Comparison of ENCODE assay signal across 18 cellular contexts in genomic region chr9:89468271-89468960, GRCh38. TPM values are rescaled to one million over a fixed set of nuclear protein-coding genes. Genes with fewer than 3 reads are reported as not detected.
A peak's percentile ranks its signal among the peaks of the same experiment; 100 is the strongest.
DNase-seq lines count a peak whose midpoint lies in the region; ATAC-seq, FAIRE-seq and TF ChIP-seq lines count a peak whose summit lies in the region.
"Had no signal": no experiment of that assay in that cellular context is flagged by ENCODE, and none has a peak within 500 bp of the region (broad histone marks: within the 10 kb centered on the region; RNA-seq: fewer than 3 reads in every experiment).

No MANE protein-coding gene starts in this region.

- no peak overlapping the region for H3K9ac ChIP-seq in H1 (replicated peaks in 1 of 4; ENCODE audit: extremely low read depth in 1 of 4, low read depth in 3 of 4, low read length in 3 of 4)

- 0 out of 8 replicates have a peak, but pooled peaks cover 0 to 3% (median 0%) of the 10 kb centered on the region in 4 experiments for H3K36me3 ChIP-seq in H1 (ENCODE audit: control insufficient read depth in 2 of 4, insufficient read depth in 4 of 4, low read length in 3 of 4)
- H3K36me3 ChIP-seq: left lung, suprapubic skin had no signal

- H3K79me1 ChIP-seq in H1 (ENCODE audit: low read depth, low read length), result peaks cover 32% of the 10 kb centered on the region

- peaks cover 83% of the 10 kb centered on the region for H3K4me1 Mint-ChIP-seq in activated B cell treated with CpG ODN at 0.5 μM for 24 hours
- H3K4me1 Mint-ChIP-seq in stimulated activated memory B cell treated with anti-CD40 and anti-IgM and Interleukin-4, amounts not matched to agents 10 μg/mL and 1 μg/mL and 100 μg/mL, for 72 hours, result peaks cover 93% of the 10 kb centered on the region

- no peak overlapping the region for H2AFZ ChIP-seq in H1 (ENCODE audit: low read length)

- H2BK20ac ChIP-seq in H1 (ENCODE audit: low read length), result no peak overlapping the region

- peak; percentile 14 for DNase-seq in activated CD4-positive, CD25-positive, alpha-beta regulatory T cell treated with anti-CD3 and anti-CD28 coated beads, Interleukin-2, amount 50 U/mL, for 72 hours
- DNase-seq in activated B cell treated with CpG ODN at 0.5 μM for 24 hours (no peak), H1 (ENCODE audit: low read depth in 1 of 2, low spot score in 2 of 2) (no peak), NCI-H524 (lab: John Stamatoyannopoulos, UW) (no peak), iPS-NIHi11 (ENCODE audit: low spot score) (no peak)
- DNase-seq: Calu3; heart left ventricle; Karpas-422; left lung; NCI-H2029 treated with DMSO at 0.1 percent for 48 hours; NK-92 treated with Interleukin-12 subunit alpha and Interleukin-12 subunit beta, amount 100 ng/mL, for 24 hours; SIG-M5 had no signal

- no peak overlapping the region for H3K23ac ChIP-seq in H1 (ENCODE audit: insufficient read length)

- H3K14ac ChIP-seq in H1 (ENCODE audit: insufficient read length), result no peak overlapping the region

- no peak overlapping the region for H3K4ac ChIP-seq in H1 (replicated peaks; ENCODE audit: insufficient read length, low read depth, low read length)

- H3K27me3 ChIP-seq in H1 (replicated peaks in 1 of 4; ENCODE audit: control insufficient read depth in 3 of 4, extremely low read depth in 1 of 4, insufficient read depth in 3 of 4, low read length in 3 of 4), result no peaks in the 10 kb centered on the region
- H3K27me3 ChIP-seq: heart left ventricle, left lung, suprapubic skin had no signal

- no peak overlapping the region for H4K91ac ChIP-seq in H1 (replicated peaks; ENCODE audit: insufficient read length, low read length)

- no peak overlapping the region for H2AK5ac ChIP-seq in H1 (ENCODE audit: low read depth, low read length)

- POLR2A ChIA-PET in activated B cell treated with CpG ODN at 0.5 μM for 24 hours (lab: Charles Lee) (no interaction called here), H1 (lab: Charles Lee; ENCODE audit: partially characterized antibody) (interaction anchor here (0.6 to 0.9 kb wide), 2 partner anchors 11 to 19 kb away, joined by 3 read pairs; no protein-coding TSS in a partner anchor)

- no peak overlapping the region for H3K4me3 ChIP-seq in H1 (ENCODE audit: extremely low read depth in 1 of 4, insufficient read depth in 2 of 4, low read depth in 3 of 4, low read length in 4 of 4)
- H3K4me3 ChIP-seq: heart left ventricle, left lung, suprapubic skin had no signal

- H4K5ac ChIP-seq in H1 (ENCODE audit: insufficient read length, low read depth, low read length), result no peak overlapping the region

- H2BK15ac ChIP-seq in H1 (ENCODE audit: low read length), result no peak overlapping the region

- no peak for FAIRE-seq in H1 (lab: Jason Lieb, UNC)
- FAIRE-seq: A204.1 had no signal

- TF ChIP-seq CTCF in activated B cell treated with CpG ODN at 0.5 μM for 24 hours (IDR thresholded peaks at IDR 0.05) (no peak), H1 (IDR thresholded peaks at IDR 0.05; ENCODE audit: control extremely low read depth in 1 of 3, insufficient read depth in 1 of 3, low read depth in 1 of 3, low read length in 3 of 3) (no peak)

- ATAC-seq in activated CD4-positive, CD25-positive, alpha-beta regulatory T cell treated with anti-CD3 and anti-CD28 coated beads, Interleukin-2, amount 50 U/mL, for 24 hours, result no peak
- ATAC-seq in activated B cell treated with CpG ODN at 0.5 μM for 24 hours (ENCODE audit: low read depth) (no peak), HG02885 (IDR thresholded peaks at IDR 0.05; ENCODE audit: poor library complexity, unreplicated experiment) (no peak)
- ATAC-seq in stimulated activated memory B cell treated with anti-CD40 and anti-IgM and Interleukin-4, amounts not matched to agents 10 μg/mL and 1 μg/mL and 100 μg/mL, for 72 hours, result no peak
- ATAC-seq: heart left ventricle, left lung had no signal

- H2BK120ac ChIP-seq in H1 (replicated peaks; ENCODE audit: low read depth, low read length), result no peak overlapping the region

- H3K36me3 Mint-ChIP-seq in activated B cell treated with CpG ODN at 0.5 μM for 24 hours (ENCODE audit: low read depth), result peaks cover 15% of the 10 kb centered on the region
- peaks cover 31% of the 10 kb centered on the region for H3K36me3 Mint-ChIP-seq in stimulated activated memory B cell treated with anti-CD40 and anti-IgM and Interleukin-4, amounts not matched to agents 10 μg/mL and 1 μg/mL and 100 μg/mL, for 72 hours

- no peak overlapping the region for H4K8ac ChIP-seq in H1 (ENCODE audit: extremely low read depth, insufficient read depth, low read length)

- intact Hi-C loops in activated B cell treated with CpG ODN at 0.5 μM for 24 hours (cut with micrococcal nuclease), result no loop called here

- H3K4me3 Mint-ChIP-seq in activated B cell treated with CpG ODN at 0.5 μM for 24 hours, result no peak overlapping the region
- no peak overlapping the region for H3K4me3 Mint-ChIP-seq in stimulated activated memory B cell treated with anti-CD40 and anti-IgM and Interleukin-4, amounts not matched to agents 10 μg/mL and 1 μg/mL and 100 μg/mL, for 72 hours

- H4K20me1 ChIP-seq in H1 (replicated peaks in 1 of 2; ENCODE audit: control insufficient read depth in 1 of 2, insufficient read depth in 2 of 2, low read length in 2 of 2), result peaks cover 3 to 13% of the 10 kb centered on the region in 2 experiments

- no peaks in the 10 kb centered on the region for H3K27me3 Mint-ChIP-seq in activated B cell treated with CpG ODN at 0.5 μM for 24 hours
- H3K27me3 Mint-ChIP-seq in stimulated activated memory B cell treated with anti-CD40 and anti-IgM and Interleukin-4, amounts not matched to agents 10 μg/mL and 1 μg/mL and 100 μg/mL, for 72 hours, result no peaks in the 10 kb centered on the region

- H3K9me3 ChIP-seq in H1 (ENCODE audit: insufficient read depth in 2 of 2, low read depth in 1 of 2, low read length in 1 of 2), result no peaks in the 10 kb centered on the region
- H3K9me3 ChIP-seq: heart left ventricle, left lung, suprapubic skin had no signal

- peak overlapping the region; percentile 43 for H3K27ac Mint-ChIP-seq in activated B cell treated with CpG ODN at 0.5 μM for 24 hours
- peak overlapping the region; percentile 92 for H3K27ac Mint-ChIP-seq in stimulated activated memory B cell treated with anti-CD40 and anti-IgM and Interleukin-4, amounts not matched to agents 10 μg/mL and 1 μg/mL and 100 μg/mL, for 72 hours

- H3K4me2 ChIP-seq in H1 (ENCODE audit: insufficient read depth in 1 of 2, low read depth in 2 of 2, low read length in 2 of 2), result no peak overlapping the region

- H3K9me3 Mint-ChIP-seq in activated B cell treated with CpG ODN at 0.5 μM for 24 hours, result no peaks in the 10 kb centered on the region
- H3K9me3 Mint-ChIP-seq in stimulated activated memory B cell treated with anti-CD40 and anti-IgM and Interleukin-4, amounts not matched to agents 10 μg/mL and 1 μg/mL and 100 μg/mL, for 72 hours, result no peaks in the 10 kb centered on the region

- peak overlapping the region; percentile 17; the same call in 1 of the 2 replicates for H3K18ac ChIP-seq in H1 (ENCODE audit: extremely low read depth, low read length)

- no peak overlapping the region for H2BK12ac ChIP-seq in H1 (ENCODE audit: low read depth, low read length)

- H3K4me1 ChIP-seq in H1 (replicated peaks in 1 of 4; ENCODE audit: control insufficient read depth in 3 of 4, insufficient read depth in 4 of 4, low read length in 3 of 4), result peaks cover 6 to 34% (median 22%) of the 10 kb centered on the region in 4 experiments

- CTCF ChIA-PET in activated B cell treated with CpG ODN at 0.5 μM for 24 hours (lab: Charles Lee), result no interaction called here
- CTCF ChIA-PET in H1 (lab: Charles Lee; ENCODE audit: partially characterized antibody), result interaction anchor here (1.1 to 1.4 kb wide), 3 partner anchors 15 to 80 kb away, joined by 3 to 9 read pairs (median 3); no protein-coding TSS in a partner anchor

- no peak for TF ChIP-seq POLR2A in H1 (IDR thresholded peaks at IDR 0.05; ENCODE audit: control extremely low read depth in 1 of 2, low read depth in 2 of 2, low read length in 2 of 2)

- no peak for TF ChIP-seq RAD21 in H1 (IDR thresholded peaks at IDR 0.05 in 1 of 2, conservative IDR thresholded peaks at IDR 0.05 in 1 of 2; ENCODE audit: low read depth in 2 of 2, low read length in 2 of 2)

- no peak for TF ChIP-seq EP300 in H1 (IDR thresholded peaks at IDR 0.05; ENCODE audit: borderline replicate concordance in 1 of 2, low read depth in 2 of 2, low read length in 2 of 2)

- 86% methylated on average over 7 of the region's 7 CpGs; no CpG with 5 or more reads in 1 of the 2 experiments for WGBS in H1 (ENCODE audit: extremely low coverage in 1 of 2, insufficient coverage in 1 of 2, insufficient read length in 1 of 2, insufficient replicate concordance in 2 of 2, low coverage in 1 of 2, low lambda C conversion rate in 2 of 2, missing lambda C conversion rate in 1 of 2), 2 experiments

- H3K27ac ChIP-seq in H1 (ENCODE audit: low read depth, low read length), result no peak overlapping the region
- H3K27ac ChIP-seq: suprapubic skin, VCaP had no signal

- no peak overlapping the region for H3K56ac ChIP-seq in H1 (replicated peaks; ENCODE audit: insufficient read length, low read depth, low read length)

- no peaks in the 10 kb centered on the region for H3K23me2 ChIP-seq in H1 (ENCODE audit: low read depth, low read length)

- peaks cover 4 to 93% of the 10 kb centered on the region in 2 experiments for H3K79me2 ChIP-seq in H1 (ENCODE audit: control insufficient read depth in 1 of 2, insufficient read depth in 2 of 2, low read length in 2 of 2)

- H2BK5ac ChIP-seq in H1 (ENCODE audit: low read depth, low read length), result no peak overlapping the region

TF ChIP-seq in H1, 55 proteins besides CTCF, POLR2A, EP300 and RAD21:
- TF ChIP-seq SP1 (IDR thresholded peaks at IDR 0.05; ENCODE audit: low read depth, low read length) (no peak), TBP (IDR thresholded peaks at IDR 0.05; ENCODE audit: low read depth, low read length) (no peak), CHD1 (IDR thresholded peaks at IDR 0.05; ENCODE audit: low read depth, low read length) (no peak), TAF1 (IDR thresholded peaks at IDR 0.05; ENCODE audit: low read depth, low read length) (no peak), POLR2AphosphoS5 (IDR thresholded peaks at IDR 0.05; ENCODE audit: low read depth, low read length) (no peak), NANOG (IDR thresholded peaks at IDR 0.05; ENCODE audit: insufficient read depth, low read depth, low read length, poor library complexity, severe bottlenecking) (no peak)

RNA-seq across cellular contexts. Expression of gene SEMA4D, which starts 29.5 kb away (rescaled TPM):
- 68.0 and 79.7 TPM in 2 replicates for total RNA-seq in activated B cell treated with CpG ODN at 0.5 μM for 24 hours
- 63.1 and 70.4 TPM in 2 replicates for total RNA-seq in H1 (2021; fragmentation: NEBNext Ultra II Directional; extraction: Animal tissue kit (Norgen Biotek cat#: 25700))
- polyA plus RNA-seq in H1 (2011; rRNA removed), result 21.0 and 34.3 TPM in 2 replicates
- polyA plus RNA-seq in H1 (2011; cell fraction: cytosol; rRNA removed), result 22.5 TPM
- 77.9 TPM for polyA plus RNA-seq in H1 (2011; cell fraction: nucleus; rRNA removed)
- polyA plus RNA-seq in H1 (2012, experiment 1 of 2), result 37.1 to 43.6 TPM (median 42.0 TPM) in 4 replicates
- polyA plus RNA-seq in H1 (2012, experiment 2 of 2), result 17.8 TPM
- 49.6 TPM for polyA plus RNA-seq in H1 (2013, experiment 1 of 2)
- 47.0 TPM for polyA plus RNA-seq in H1 (2013, experiment 2 of 2)
- 28.5 and 31.1 TPM in 2 replicates for polyA minus RNA-seq in H1 (2011; rRNA and poly(A)+ RNA removed)
- polyA minus RNA-seq in H1 (2011; cell fraction: cytosol; rRNA and poly(A)+ RNA removed), result 39.3 TPM
- 60.8 TPM for polyA minus RNA-seq in H1 (2011; cell fraction: nucleus; rRNA and poly(A)+ RNA removed)
